1 cellular context compared by ENCODE assay signal in genomic region chrX:54043696-54044125, GRCh38.
TF ChIP-seq lines count a peak whose summit lies in the region.

No MANE protein-coding gene starts in this region.

TF ChIP-seq in HepG2, 621 proteins besides CTCF, POLR2A, EP300 and RAD21 (continued from another document):
- TF ChIP-seq ZNF691 (CRISPR knock-in tag; IDR thresholded peaks at IDR 0.05; ENCODE audit: borderline replicate concordance, low read depth) (0 out of 2 replicates have a peak, but pooled peaks have one; percentile 25), ZGPAT (CRISPR knock-in tag; IDR thresholded peaks at IDR 0.05) (no peak), ZNF768 (CRISPR knock-in tag; IDR thresholded peaks at IDR 0.05) (0 out of 2 replicates have a peak, but pooled peaks have one; percentile 26), ZNF670 (CRISPR knock-in tag; IDR thresholded peaks at IDR 0.05; ENCODE audit: borderline replicate concordance) (0 out of 2 replicates have a peak, but pooled peaks have one; percentile 6), ZNF607 (CRISPR knock-in tag; IDR thresholded peaks at IDR 0.05; ENCODE audit: borderline replicate concordance) (0 out of 2 replicates have a peak, but pooled peaks have one; percentile 6), AGO2 (optimal IDR thresholded peaks at IDR 0.05; ENCODE audit: low read depth, low read length) (peak; percentile 71), RXRA (CRISPR knock-in tag; IDR thresholded peaks at IDR 0.05) (no peak)
